25 cellular contexts compared by ENCODE assay signal in genomic region chrX:13476384-13476783, GRCh38.
"Had no signal": no experiment of that assay in that cellular context is flagged by ENCODE, and none has a peak within 500 bp of the region (broad histone marks: within the 10 kb centered on the region; RNA-seq: fewer than 3 reads in every experiment).

No MANE protein-coding gene starts in this region.

- H3K9me3 ChIP-seq: Peyer's patch had no signal

- H3K27me3 Mint-ChIP-seq: activated CD4-positive, alpha-beta memory T cell treated with anti-CD3 and anti-CD28 coated beads, Interleukin-2, amount 10 ng/mL, durations not matched to agents 7 days and 5 days; activated CD4-positive, alpha-beta T cell treated with anti-CD3 and anti-CD28 coated beads for 36 hours; activated naive CD8-positive, alpha-beta T cell; activated T-helper 17 cell treated with anti-CD3 and anti-CD28 coated beads, Interleukin-2, amount 50 U/mL, for 72 hours had no signal

- H3K36me3 ChIP-seq: Peyer's patch had no signal

- H3K36me3 Mint-ChIP-seq: activated naive CD8-positive, alpha-beta T cell had no signal

- H3K4me3 Mint-ChIP-seq: activated CD4-positive, alpha-beta memory T cell treated with anti-CD3 and anti-CD28 coated beads, Interleukin-2, amount 10 ng/mL, durations not matched to agents 7 days and 5 days; activated CD4-positive, alpha-beta T cell treated with anti-CD3 and anti-CD28 coated beads for 36 hours; activated naive CD4-positive, alpha-beta T cell treated with anti-CD3 and anti-CD28 coated beads for 36 hours; activated naive CD8-positive, alpha-beta T cell; activated T-helper 17 cell treated with anti-CD3 and anti-CD28 coated beads, Interleukin-2, amount 50 U/mL, for 72 hours had no signal

- ATAC-seq: activated CD4-positive, alpha-beta T cell treated with anti-CD3 and anti-CD28 coated beads for 36 hours; activated T-helper 17 cell treated with anti-CD3 and anti-CD28 coated beads, Interleukin-2, amount 50 U/mL, for 72 hours had no signal

- H3K4me3 ChIP-seq: Peyer's patch had no signal

- H3K27ac ChIP-seq: Peyer's patch, VCaP had no signal

- H3K9me3 Mint-ChIP-seq: activated CD4-positive, alpha-beta memory T cell treated with anti-CD3 and anti-CD28 coated beads, Interleukin-2, amount 10 ng/mL, durations not matched to agents 7 days and 5 days; activated naive CD4-positive, alpha-beta T cell treated with anti-CD3 and anti-CD28 coated beads for 36 hours; activated T-helper 17 cell treated with anti-CD3 and anti-CD28 coated beads, Interleukin-2, amount 50 U/mL, for 72 hours had no signal

- H3K4me1 ChIP-seq: Peyer's patch had no signal

- H3K27me3 ChIP-seq: Peyer's patch had no signal

- DNase-seq: activated CD4-positive, alpha-beta memory T cell treated with anti-CD3 and anti-CD28 coated beads, Interleukin-2, amount 10 ng/mL, durations not matched to agents 7 days and 5 days; activated CD4-positive, alpha-beta T cell treated with anti-CD3 and anti-CD28 coated beads for 36 hours; activated CD4-positive, alpha-beta T cell treated with anti-CD3 and anti-CD28 coated beads, Interleukin-2, amount 50 U/mL, for 1 hour; activated gamma-delta T cell; activated naive CD4-positive, alpha-beta T cell treated with anti-CD3 and anti-CD28 coated beads for 36 hours; activated T-cell treated with anti-CD3 and anti-CD28 coated beads for 4 hours; activated T-cell treated with anti-CD3 and anti-CD28 coated beads, Interleukin-2, amount 50 U/mL, for 48 hours; cerebellar nuclear complex; Kasumi-1; NCI-H1092; NCI-H1417 treated with DMSO at 0.1 percent for 48 hours; NCI-H1694; NCI-H2029; NCI-H2107; NCI-H2171 treated with DMSO at 0.1 percent for 48 hours; NCI-H226; NCI-H526; NCI-H774; Peyer's patch; SHP77; T-helper 1 cell had no signal

- FAIRE-seq: colon had no signal

- H3K27ac Mint-ChIP-seq: activated CD4-positive, alpha-beta memory T cell treated with anti-CD3 and anti-CD28 coated beads, Interleukin-2, amount 10 ng/mL, durations not matched to agents 7 days and 5 days; activated CD4-positive, alpha-beta T cell treated with anti-CD3 and anti-CD28 coated beads for 36 hours; activated naive CD4-positive, alpha-beta T cell treated with anti-CD3 and anti-CD28 coated beads for 36 hours; activated naive CD8-positive, alpha-beta T cell; activated T-helper 17 cell treated with anti-CD3 and anti-CD28 coated beads, Interleukin-2, amount 50 U/mL, for 72 hours had no signal
